ENCODE assay signal across 1 cellular context in genomic region chr3:152268501-152269422, GRCh38.
A peak's percentile ranks its signal among the peaks of the same experiment; 100 is the strongest.
TF ChIP-seq lines count a peak whose summit lies in the region.

Gene MBNL1 (plus strand): TSS chr3:152268929. CDS start chr3:152300194, 31,265 bp downstream.

TF ChIP-seq in K562, 482 proteins besides CTCF, POLR2A, EP300 and RAD21 (continued from another document and continues in another):
- no peak for TF ChIP-seq ZNF518B (CRISPR knock-in tag; IDR thresholded peaks at IDR 0.05)
- TF ChIP-seq RFX1 (IDR thresholded peaks at IDR 0.05), result no peak
- no peak for TF ChIP-seq MTF1 (CRISPR knock-in tag; IDR thresholded peaks at IDR 0.05; ENCODE audit: borderline replicate concordance)
- TF ChIP-seq STAT5A (IDR thresholded peaks at IDR 0.05; ENCODE audit: borderline replicate concordance, low read length), result peak; percentile 36; the same call in 1 of the 2 replicates
- 0 out of 2 replicates have a peak, but pooled peaks have one; percentile 39 for TF ChIP-seq TCF7 (IDR thresholded peaks at IDR 0.05; ENCODE audit: borderline replicate concordance)
- 0 out of 2 replicates have a peak, but pooled peaks have one; percentile 79 for TF ChIP-seq SRSF3 (IDR thresholded peaks at IDR 0.05; ENCODE audit: insufficient read depth, low read length)
- TF ChIP-seq LCOR (CRISPR knock-in tag; IDR thresholded peaks at IDR 0.05), result peak; percentile 86
- TF ChIP-seq RBM34 (IDR thresholded peaks at IDR 0.05; ENCODE audit: borderline replicate concordance, insufficient read depth, low read length), result no peak
- no peak for TF ChIP-seq HBP1 (CRISPR knock-in tag; IDR thresholded peaks at IDR 0.05)
- TF ChIP-seq SREBF1 (IDR thresholded peaks at IDR 0.05; ENCODE audit: borderline replicate concordance, low read depth, low read length), result no peak
- TF ChIP-seq CHCHD3 (CRISPR knock-in tag; IDR thresholded peaks at IDR 0.05), result no peak
- no peak for TF ChIP-seq SMARCC2 (IDR thresholded peaks at IDR 0.05; ENCODE audit: low read depth)
- TF ChIP-seq MYC (IDR thresholded peaks at IDR 0.05; ENCODE audit: low read depth, low read length), result peak; percentile 86
- peak; percentile 37; the same call in 1 of the 2 replicates for TF ChIP-seq MYC (CRISPR knock-in tag; IDR thresholded peaks at IDR 0.05; ENCODE audit: borderline replicate concordance, low read depth)
- TF ChIP-seq JUNB (CRISPR knock-in tag; conservative IDR thresholded peaks at IDR 0.05), result no peak
- TF ChIP-seq HDAC3 (IDR thresholded peaks at IDR 0.05; ENCODE audit: borderline replicate concordance, partially characterized antibody), result no peak
- TF ChIP-seq CSDE1 (IDR thresholded peaks at IDR 0.05), result no peak
- no peak for TF ChIP-seq KLF1 (tag; IDR thresholded peaks at IDR 0.05)
- TF ChIP-seq PHF21A (IDR thresholded peaks at IDR 0.05; ENCODE audit: borderline replicate concordance, low read depth), result no peak
- no peak for TF ChIP-seq ATF1 (CRISPR knock-in tag; IDR thresholded peaks at IDR 0.05)
- peak; percentile 41; the same call in 1 of the 2 replicates for TF ChIP-seq ATF1 (tag; IDR thresholded peaks at IDR 0.05)
- peak; percentile 87 for TF ChIP-seq FIP1L1 (IDR thresholded peaks at IDR 0.05; ENCODE audit: low read depth, low read length, poor library complexity, severe bottlenecking)
- TF ChIP-seq HMG20B (CRISPR knock-in tag; IDR thresholded peaks at IDR 0.05), result no peak
- TF ChIP-seq MNT (conservative IDR thresholded peaks at IDR 0.05), result peak; percentile 76 to 86
- 0 out of 2 replicates have a peak, but pooled peaks have one; percentile 60 for TF ChIP-seq ZNF830 (CRISPR knock-in tag; IDR thresholded peaks at IDR 0.05)
- no peak for TF ChIP-seq ZNF134 (CRISPR knock-in tag; conservative IDR thresholded peaks at IDR 0.05)
- TF ChIP-seq TCF7L2 (IDR thresholded peaks at IDR 0.05; ENCODE audit: low read depth, low read length), result peak; percentile 73
- TF ChIP-seq XRCC4 (IDR thresholded peaks at IDR 0.05; ENCODE audit: extremely low read depth, insufficient read depth, insufficient read length), result no peak
- no peak for TF ChIP-seq CREBBP (IDR thresholded peaks at IDR 0.05; ENCODE audit: low read depth, low read length)
- no peak for TF ChIP-seq ATF6 (CRISPR knock-in tag; IDR thresholded peaks at IDR 0.05)
- no peak for TF ChIP-seq ARID2 (IDR thresholded peaks at IDR 0.05)
- TF ChIP-seq ZNF121 (CRISPR knock-in tag; conservative IDR thresholded peaks at IDR 0.05), result no peak
- TF ChIP-seq CUX1 (CRISPR knock-in tag; IDR thresholded peaks at IDR 0.05), result 0 out of 2 replicates have a peak, but pooled peaks have one; percentile 47
- no peak for TF ChIP-seq HES1 (IDR thresholded peaks at IDR 0.05; ENCODE audit: low read depth)
- TF ChIP-seq NR2C2 (CRISPR knock-in tag; IDR thresholded peaks at IDR 0.05), result 0 out of 2 replicates have a peak, but pooled peaks have one; percentile 55
- peak; percentile 70; the same call in 1 of the 2 replicates for TF ChIP-seq NR2C2 (tag; IDR thresholded peaks at IDR 0.05)
- peak; percentile 93 for TF ChIP-seq ZNF592 (IDR thresholded peaks at IDR 0.05)
- TF ChIP-seq MAFF (IDR thresholded peaks at IDR 0.05; ENCODE audit: low read length), result no peak
- no peak for TF ChIP-seq MCM7 (IDR thresholded peaks at IDR 0.05)
- peak; percentile 56; the same call in 1 of the 2 replicates for TF ChIP-seq RB1 (IDR thresholded peaks at IDR 0.05; ENCODE audit: low read depth)
- no peak for TF ChIP-seq ZNF311 (CRISPR knock-in tag; IDR thresholded peaks at IDR 0.05)
- no peak for TF ChIP-seq ZNF561 (CRISPR knock-in tag; conservative IDR thresholded peaks at IDR 0.05)
- peak; percentile 81 for TF ChIP-seq E2F1 (CRISPR knock-in tag; IDR thresholded peaks at IDR 0.05)
- peak; percentile 14 for TF ChIP-seq NEUROD1 (IDR thresholded peaks at IDR 0.05; ENCODE audit: borderline replicate concordance, low read depth, low read length, partially characterized antibody)
